15 cellular contexts compared by ENCODE assay signal in genomic region chrX:67104982-67105757, GRCh38.
"Had no signal": no experiment of that assay in that cellular context is flagged by ENCODE, and none has a peak within 500 bp of the region (broad histone marks: within the 10 kb centered on the region; RNA-seq: fewer than 3 reads in every experiment).

No MANE protein-coding gene starts in this region.

- ATAC-seq: activated CD4-positive, CD25-positive, alpha-beta regulatory T cell treated with anti-CD3 and anti-CD28 coated beads, Interleukin-2, amount 50 U/mL, for 24 hours; activated T-cell treated with anti-CD3 and anti-CD28 coated beads, Interleukin-2, amount 50 U/mL, for 72 hours; lower lobe of right lung; mucosa of descending colon had no signal

- H3K9me3 ChIP-seq: lower lobe of right lung, mucosa of descending colon, transverse colon, uterus had no signal

- H3K4me1 ChIP-seq: lower lobe of right lung, transverse colon, uterus had no signal

- H3K27ac ChIP-seq: lower lobe of right lung, transverse colon, uterus had no signal

- DNase-seq: activated CD4-positive, alpha-beta memory T cell treated with anti-CD3 and anti-CD28 coated beads, Interleukin-2, amount 10 ng/mL, durations not matched to agents 7 days and 5 days; activated CD4-positive, alpha-beta T cell treated with anti-CD3 and anti-CD28 coated beads, Interleukin-2, amount 10 ng/mL, durations not matched to agents 24 days and 14 days; activated effector memory CD4-positive, alpha-beta T cell treated with Interleukin-2 at 50 U/mL for 16 hours; activated naive CD4-positive, alpha-beta T cell treated with anti-CD3 and anti-CD28 coated beads, Interleukin-2, amount 10 ng/mL, durations not matched to agents 7 days and 5 days; activated T-cell treated with anti-CD3 and anti-CD28 coated beads, Interleukin-2, amount 50 U/mL, for 72 hours; lower lobe of right lung; mesendoderm; mucosa of descending colon; nucleus accumbens; posterior cingulate gyrus; stimulated activated CD4-positive, alpha-beta T cell treated with anti-CD3 and anti-CD28 coated beads, Interleukin-1b, Interleukin-23, amount 100 ng/mL, for 48 hours; substantia nigra; transverse colon had no signal

- H3K36me3 ChIP-seq: lower lobe of right lung, transverse colon, uterus had no signal

- H3K4me3 ChIP-seq: lower lobe of right lung, mucosa of descending colon, transverse colon, uterus had no signal

- H3K27me3 ChIP-seq: transverse colon, uterus had no signal
